2 cellular contexts compared by ENCODE assay signal in the genomic region with DNA sequence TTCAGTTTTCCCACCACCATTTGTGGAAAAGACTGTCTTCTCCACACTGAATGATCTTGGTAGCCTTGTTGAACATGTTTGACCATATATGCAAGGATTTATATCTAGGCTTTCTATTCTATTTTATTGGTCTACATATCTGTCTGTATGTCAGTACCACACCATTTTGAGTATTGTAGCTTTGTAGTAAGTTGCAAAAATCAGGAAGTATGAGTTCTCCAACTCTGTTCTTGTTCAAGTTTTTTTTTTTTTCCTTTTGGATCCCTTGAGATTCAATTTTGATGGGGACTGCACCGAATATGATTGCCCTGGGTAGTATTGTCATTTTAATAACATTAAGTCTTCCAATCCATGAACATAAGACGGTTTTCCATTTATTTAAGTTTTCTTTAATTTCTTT.
A peak's percentile ranks its signal among the peaks of the same experiment; 100 is the strongest.
TF ChIP-seq lines count a peak whose summit lies in the region.

No MANE protein-coding gene starts in this region.

TF ChIP-seq in HCT116, 20 proteins besides CTCF, POLR2A, EP300 and RAD21:
- TF ChIP-seq SP1 (IDR thresholded peaks at IDR 0.05; ENCODE audit: low read depth) (no peak), TCF7L2 (IDR thresholded peaks at IDR 0.05; ENCODE audit: borderline replicate concordance, extremely low read depth, insufficient read depth, insufficient read length) (no peak), ELF1 (IDR thresholded peaks at IDR 0.05; ENCODE audit: borderline replicate concordance, low read depth) (no peak), YY1 (IDR thresholded peaks at IDR 0.05; ENCODE audit: extremely low read depth, insufficient replicate concordance, low read depth, low read length) (no peak), EZH2 (IDR thresholded peaks at IDR 0.05) (no peak), ZFX (IDR thresholded peaks at IDR 0.05) (no peak), ATF3 (IDR thresholded peaks at IDR 0.05) (no peak), ZNF274 (IDR thresholded peaks at IDR 0.05; ENCODE audit: low read depth, low read length) (peak; percentile 48)

TF ChIP-seq in GM12878, 131 proteins besides CTCF, POLR2A, EP300 and RAD21:
- TF ChIP-seq CBX5 (IDR thresholded peaks at IDR 0.05; ENCODE audit: low read depth) = peak; percentile 46; the same call in 1 of the 2 replicates
- TF ChIP-seq, protein P1, sequence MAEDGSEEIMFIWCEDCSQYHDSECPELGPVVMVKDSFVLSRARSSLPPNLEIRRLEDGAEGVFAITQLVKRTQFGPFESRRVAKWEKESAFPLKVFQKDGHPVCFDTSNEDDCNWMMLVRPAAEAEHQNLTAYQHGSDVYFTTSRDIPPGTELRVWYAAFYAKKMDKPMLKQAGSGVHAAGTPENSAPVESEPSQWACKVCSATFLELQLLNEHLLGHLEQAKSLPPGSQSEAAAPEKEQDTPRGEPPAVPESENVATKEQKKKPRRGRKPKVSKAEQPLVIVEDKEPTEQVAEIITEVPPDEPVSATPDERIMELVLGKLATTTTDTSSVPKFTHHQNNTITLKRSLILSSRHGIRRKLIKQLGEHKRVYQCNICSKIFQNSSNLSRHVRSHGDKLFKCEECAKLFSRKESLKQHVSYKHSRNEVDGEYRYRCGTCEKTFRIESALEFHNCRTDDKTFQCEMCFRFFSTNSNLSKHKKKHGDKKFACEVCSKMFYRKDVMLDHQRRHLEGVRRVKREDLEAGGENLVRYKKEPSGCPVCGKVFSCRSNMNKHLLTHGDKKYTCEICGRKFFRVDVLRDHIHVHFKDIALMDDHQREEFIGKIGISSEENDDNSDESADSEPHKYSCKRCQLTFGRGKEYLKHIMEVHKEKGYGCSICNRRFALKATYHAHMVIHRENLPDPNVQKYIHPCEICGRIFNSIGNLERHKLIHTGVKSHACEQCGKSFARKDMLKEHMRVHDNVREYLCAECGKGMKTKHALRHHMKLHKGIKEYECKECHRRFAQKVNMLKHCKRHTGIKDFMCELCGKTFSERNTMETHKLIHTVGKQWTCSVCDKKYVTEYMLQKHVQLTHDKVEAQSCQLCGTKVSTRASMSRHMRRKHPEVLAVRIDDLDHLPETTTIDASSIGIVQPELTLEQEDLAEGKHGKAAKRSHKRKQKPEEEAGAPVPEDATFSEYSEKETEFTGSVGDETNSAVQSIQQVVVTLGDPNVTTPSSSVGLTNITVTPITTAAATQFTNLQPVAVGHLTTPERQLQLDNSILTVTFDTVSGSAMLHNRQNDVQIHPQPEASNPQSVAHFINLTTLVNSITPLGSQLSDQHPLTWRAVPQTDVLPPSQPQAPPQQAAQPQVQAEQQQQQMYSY (CRISPR knock-in tag; IDR thresholded peaks at IDR 0.05) = no peak
